In the genomic region with DNA sequence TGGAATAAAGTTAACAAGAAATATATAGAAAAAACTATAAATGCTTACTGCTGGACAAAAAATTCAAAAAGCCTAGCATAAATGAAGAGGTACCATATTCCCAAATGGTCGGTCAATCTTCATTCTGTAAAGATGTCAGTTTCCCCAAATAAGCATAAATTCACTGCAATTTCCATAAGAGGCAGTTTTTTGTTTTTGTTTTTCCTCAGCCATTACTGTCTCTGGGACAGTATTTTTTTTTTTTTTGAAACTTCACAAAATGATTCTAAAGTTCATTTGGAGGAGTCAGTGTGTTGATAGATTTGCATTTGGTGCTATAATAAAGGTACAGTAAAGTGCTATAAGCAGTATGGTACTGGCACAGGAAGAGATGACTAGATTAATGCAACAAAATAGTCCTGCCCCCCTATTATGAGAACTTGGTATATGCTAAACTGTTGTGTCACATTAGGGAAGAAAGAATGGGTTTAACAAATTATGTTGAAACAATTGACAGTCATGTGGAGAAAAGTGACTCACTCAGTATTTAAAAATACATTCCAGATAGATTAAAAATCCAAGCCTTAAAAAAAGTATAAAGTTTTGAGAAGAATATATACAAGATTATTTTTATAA, we compare ENCODE assay signal across 9 cellular contexts. TPM values are rescaled to one million over a fixed set of nuclear protein-coding genes. Genes with fewer than 3 reads are reported as not detected.
DNase-seq lines count a peak whose midpoint lies in the region; ATAC-seq and TF ChIP-seq lines count a peak whose summit lies in the region.
"Had no signal": no experiment of that assay in that cellular context is flagged by ENCODE, and none has a peak within 500 bp of the region (broad histone marks: within the 10 kb centered on the region; RNA-seq: fewer than 3 reads in every experiment).

No MANE protein-coding gene starts in this region.

- H3K9me3 Mint-ChIP-seq in CD14-positive monocyte (peaks cover 0 to 17% (median 9%) of the 10 kb centered on the region in 7 donors), osteocyte (ENCODE audit: unreplicated experiment) (no peaks in the 10 kb centered on the region)

- no peak for ATAC-seq in HG03108 (IDR thresholded peaks at IDR 0.05; ENCODE audit: unreplicated experiment)
- no peak for ATAC-seq in left cardiac atrium

- H3K36me3 Mint-ChIP-seq in CD14-positive monocyte (peaks cover 38 to 43% of the 10 kb centered on the region in 2 donors), osteocyte (ENCODE audit: unreplicated experiment) (peaks cover 17% of the 10 kb centered on the region)

- H3K27ac Mint-ChIP-seq in CD14-positive monocyte = peak overlapping the region; percentile 98 to 100 (median 99)
- H3K27ac Mint-ChIP-seq in osteocyte (ENCODE audit: unreplicated experiment) = peak overlapping the region; percentile 99

- no peak for DNase-seq in CD14-positive monocyte (ENCODE audit: low spot score)
- DNase-seq in NOMO-1 treated with DMSO at 0.1 percent for 48 hours (lab: John Stamatoyannopoulos, UW; ENCODE audit: unreplicated experiment) = peak; percentile 93
- peak; percentile 81 for DNase-seq in dedifferentiated amniotic fluid mesenchymal stem cell (ENCODE audit: extremely low spot score)
- DNase-seq in osteocyte (ENCODE audit: extremely low spot score, unreplicated experiment) = no peak
- no peak for DNase-seq in posterior cingulate gyrus
- DNase-seq in COLO829 (ENCODE audit: low spot score) = no peak
- no peak for DNase-seq in left cardiac atrium
- DNase-seq: central memory CD4-positive, alpha-beta T cell had no signal

- H3K4me1 Mint-ChIP-seq in CD14-positive monocyte = peaks cover 56% of the 10 kb centered on the region
- H3K4me1 Mint-ChIP-seq in osteocyte (ENCODE audit: unreplicated experiment) = peaks cover 69% of the 10 kb centered on the region

- intact Hi-C loops in CD14-positive monocyte (cut with micrococcal nuclease) (loop anchor here (5.0 kb wide), 2 partner anchors 572 to 582 kb away; no protein-coding TSS in a partner anchor), posterior cingulate gyrus (cut with DNase I) (loop anchor here (5.0 kb wide), 1 partner anchor 37 kb away; no protein-coding TSS in a partner anchor), left cardiac atrium (cut with DNase I) (no loop called here)

- peak overlapping the region; percentile 75 to 97 for H3K4me3 Mint-ChIP-seq in CD14-positive monocyte
- H3K4me3 Mint-ChIP-seq in osteocyte (ENCODE audit: unreplicated experiment) = no peak overlapping the region

- H3K27me3 Mint-ChIP-seq in CD14-positive monocyte (ENCODE audit: low read depth in 3 of 3) = peaks cover 0 to 28% (median 0%) of the 10 kb centered on the region in 3 donors
- no peaks in the 10 kb centered on the region for H3K27me3 Mint-ChIP-seq in osteocyte (ENCODE audit: unreplicated experiment)

- TF ChIP-seq CTCF in CD14-positive monocyte (IDR thresholded peaks at IDR 0.05) (no peak), osteocyte (IDR thresholded peaks at IDR 0.05) (no peak)

RNA-seq across cellular contexts. Expression of a gene that starts 2.5 kb away (rescaled TPM):
- polyA plus RNA-seq in CD14-positive monocyte = over 10,000 TPM in 1 of 2 donors, 1,000 to 10,000 TPM in 1; 8,968 to 11,239 TPM
- total RNA-seq in osteocyte = 2,993 and 3,020 TPM in 2 replicates
- total RNA-seq in left cardiac atrium = 1,000 to 10,000 TPM; 2,726 to 3,432 TPM

RNA-seq across cellular contexts. Expression of a gene that starts 19.8 kb away (rescaled TPM):
- 1 to 10 TPM; 5.9 to 7.4 TPM for polyA plus RNA-seq in CD14-positive monocyte
- total RNA-seq in osteocyte (0.81 and 2.0 TPM in 2 replicates), left cardiac atrium (1 to 10 TPM; 3.4 to 3.9 TPM)

RNA-seq across cellular contexts. Expression of a gene that starts 52.6 kb away (rescaled TPM):
- polyA plus RNA-seq in CD14-positive monocyte = not detected
- total RNA-seq in osteocyte (44.2 and 49.2 TPM in 2 replicates), left cardiac atrium (10 to 100 TPM; 17.3 to 21.8 TPM)

Comparison
In these comparisons a context has a peak if more than half of its experiments do, and no peak if none do; other contexts are left out.
1. DNase-seq: peak in NOMO-1 treated with DMSO at 0.1 percent for 48 hours (single experiment) and dedifferentiated amniotic fluid mesenchymal stem cell (single experiment); none in CD14-positive monocyte (single experiment), osteocyte (single experiment), posterior cingulate gyrus (0 of 10), COLO829 (single experiment) and left cardiac atrium (single experiment).
2. intact Hi-C loops: an anchor here in CD14-positive monocyte (5.0 kb wide) and posterior cingulate gyrus (5.0 kb wide); none called in left cardiac atrium.